In genomic region chr9:26893030-26893676, GRCh38 we compare ENCODE assay signal across 8 cellular contexts. TPM values are rescaled to one million over a fixed set of nuclear protein-coding genes. Genes with fewer than 3 reads are reported as not detected.
DNase-seq lines count a peak whose midpoint lies in the region; ATAC-seq, FAIRE-seq and TF ChIP-seq lines count a peak whose summit lies in the region.

No MANE protein-coding gene starts in this region.

- CTCF ChIA-PET in A549 (lab: Yijun Ruan, JAX) (interaction anchor here (4.7 kb wide), 1 partner anchor 82 kb away, joined by 24 read pairs; no protein-coding TSS in a partner anchor), HEK293 (lab: Yijun Ruan, JAX) (interaction anchor here (0.7 kb wide), 1 partner anchor 61 kb away, joined by 3 read pairs; no protein-coding TSS in a partner anchor)

- no peaks in the 10 kb centered on the region for H3K36me3 Mint-ChIP-seq in brain

- POLR2A ChIA-PET in A549 (lab: Yijun Ruan, JAX): interaction anchor here (1.3 to 1.9 kb wide), 5 partner anchors 8 to 83 kb away, joined by 3 to 15 read pairs (median 5); partner anchors contain the start of genes IFT74 and PLAA
- POLR2A ChIA-PET in HEK293 (lab: Yijun Ruan, JAX): interaction anchor here (0.8 to 3.0 kb wide), 5 partner anchors 10 to 59 kb away, joined by 3 to 20 read pairs (median 3); partner anchors contain the start of gene PLAA

- H3K4me3 ChIP-seq in A549: peak overlapping the region; percentile 78
- H3K4me3 ChIP-seq in HEK293 (ENCODE audit: low read depth, low read length): peak overlapping the region; percentile 100
- peak overlapping the region; percentile 66 for H3K4me3 ChIP-seq in mucosa of descending colon

- H3K4me2 ChIP-seq in A549: peak overlapping the region; percentile 93

- peaks cover 0 to 5% (median 3%) of the 10 kb centered on the region in 5 experiments for H3K9me3 Mint-ChIP-seq in brain

- 31% methylated on average over 7 of the region's 7 CpGs for WGBS in A549 (ENCODE audit: missing lambda C conversion rate)

- no peak for FAIRE-seq in A549 (lab: Jason Lieb, UNC)

- H3K27me3 Mint-ChIP-seq in brain: peaks cover 10% of the 10 kb centered on the region

- TF ChIP-seq POLR2A in A549 (IDR thresholded peaks at IDR 0.05; ENCODE audit: low read length) (no peak), GM18505 (IDR thresholded peaks at IDR 0.05; ENCODE audit: borderline replicate concordance, extremely low read depth, insufficient read depth, insufficient read length) (no peak)

- ATAC-seq in A549 (no peak), mucosa of descending colon (no peak), HG02852 (IDR thresholded peaks at IDR 0.05; ENCODE audit: unreplicated experiment) (no peak), GM18505 (IDR thresholded peaks at IDR 0.05; ENCODE audit: unreplicated experiment) (no peak)

- no peak for TF ChIP-seq RAD21 in A549 (conservative IDR thresholded peaks at IDR 0.05 in 1 of 2, IDR thresholded peaks at IDR 0.05 in 1 of 2)

- H3K27ac ChIP-seq in A549 (peak overlapping the region; percentile 96), HEK293 (ENCODE audit: extremely low read depth, low read depth, low read length) (peak overlapping the region; percentile 94)

- peak overlapping the region; percentile 96 to 100 (median 100) for H3K27ac Mint-ChIP-seq in brain

- H3K4me3 Mint-ChIP-seq in brain: peak overlapping the region; percentile 96 to 99 (median 99)

- intact Hi-C loops in mucosa of descending colon (cut with DNase I, micrococcal nuclease): loop anchor here in 1 of 2 donors (5.0 kb wide), 1 partner anchor 54 kb away; the partner anchor contains the start of gene PLAA

- TF ChIP-seq CTCF in A549 (IDR thresholded peaks at IDR 0.05) (no peak), HEK293 (tag by site-specific recombination; IDR thresholded peaks at IDR 0.05) (no peak), brain (conservative IDR thresholded peaks at IDR 0.05) (no peak), mucosa of descending colon (IDR thresholded peaks at IDR 0.05) (no peak)

- H3K9me3 ChIP-seq in A549 (no peaks in the 10 kb centered on the region), HEK293 (ENCODE audit: control insufficient read depth, insufficient read depth, low read depth, low read length) (no peaks in the 10 kb centered on the region), mucosa of descending colon (peaks cover 8% of the 10 kb centered on the region)

- no peak for DNase-seq in A549 (ENCODE audit: low read depth in 1 of 2, low spot score in 1 of 2)
- DNase-seq in mucosa of descending colon: no peak
- DNase-seq in kidney glomerular epithelial cell (lab: John Stamatoyannopoulos, UW): no peak
- no peak for DNase-seq in ureter (ENCODE audit: low spot score)

- peaks cover 44% of the 10 kb centered on the region for H3K4me1 Mint-ChIP-seq in brain

- no peaks in the 10 kb centered on the region; a peak in 1 of 3 replicates for H3K36me3 ChIP-seq in HEK293 (ENCODE audit: control insufficient read depth in 2 of 2, insufficient read depth in 1 of 2, low read length in 2 of 2)
- H3K36me3 ChIP-seq in mucosa of descending colon (ENCODE audit: low read depth): no peaks in the 10 kb centered on the region

- TF ChIP-seq EP300 in A549 (IDR thresholded peaks at IDR 0.05): no peak

- H3K4me1 ChIP-seq in A549: peaks cover 12% of the 10 kb centered on the region
- no peaks in the 10 kb centered on the region for H3K4me1 ChIP-seq in HEK293 (ENCODE audit: control insufficient read depth, insufficient read depth, low read length)
- peaks cover 13% of the 10 kb centered on the region for H3K4me1 ChIP-seq in mucosa of descending colon (ENCODE audit: low read depth)

TF ChIP-seq in A549, 52 proteins besides CTCF, POLR2A, EP300 and RAD21:
- TF ChIP-seq PHF8 (IDR thresholded peaks at IDR 0.05; ENCODE audit: borderline replicate concordance, low read depth) (peak; percentile 2; the same call in 1 of the 2 replicates), FOSB (CRISPR knock-in tag; IDR thresholded peaks at IDR 0.05) (peak; percentile 70; the same call in 1 of the 2 replicates), HOXA7 (CRISPR knock-in tag; IDR thresholded peaks at IDR 0.05) (0 out of 2 replicates have a peak, but pooled peaks have one; percentile 27), HEYL (CRISPR knock-in tag; IDR thresholded peaks at IDR 0.05) (no peak)
TF ChIP-seq in A549: peak in this region for 3.

TF ChIP-seq in HEK293, 187 proteins besides CTCF, POLR2A, EP300 and RAD21 (continues in another document):
- TF ChIP-seq YY1 (tag by site-specific recombination; IDR thresholded peaks at IDR 0.05) (no peak), ZEB2 (tag by site-specific recombination; IDR thresholded peaks at IDR 0.05) (no peak), HOXA7 (CRISPR knock-in tag; IDR thresholded peaks at IDR 0.05; ENCODE audit: borderline replicate concordance) (no peak), ZNF623 (tag by site-specific recombination; IDR thresholded peaks at IDR 0.05) (0 out of 2 replicates have a peak, but pooled peaks have one; percentile 1), ZNF114 (tag by site-specific recombination; IDR thresholded peaks at IDR 0.05) (no peak), GLIS2 (tag by site-specific recombination; IDR thresholded peaks at IDR 0.05) (no peak), ZNF350 (tag by site-specific recombination; IDR thresholded peaks at IDR 0.05) (no peak), ZNF19 (tag by site-specific recombination; IDR thresholded peaks at IDR 0.05; ENCODE audit: low read depth) (no peak), ZNF221 (tag by site-specific recombination; IDR thresholded peaks at IDR 0.05; ENCODE audit: borderline replicate concordance) (no peak), BCL11B (tag by site-specific recombination; IDR thresholded peaks at IDR 0.05; ENCODE audit: low read depth) (no peak), OVOL3 (tag by site-specific recombination; IDR thresholded peaks at IDR 0.05) (no peak), ZNF133 (tag by site-specific recombination; IDR thresholded peaks at IDR 0.05) (no peak), ZNF514 (tag by site-specific recombination; IDR thresholded peaks at IDR 0.05) (no peak)
- TF ChIP-seq, protein P1, sequence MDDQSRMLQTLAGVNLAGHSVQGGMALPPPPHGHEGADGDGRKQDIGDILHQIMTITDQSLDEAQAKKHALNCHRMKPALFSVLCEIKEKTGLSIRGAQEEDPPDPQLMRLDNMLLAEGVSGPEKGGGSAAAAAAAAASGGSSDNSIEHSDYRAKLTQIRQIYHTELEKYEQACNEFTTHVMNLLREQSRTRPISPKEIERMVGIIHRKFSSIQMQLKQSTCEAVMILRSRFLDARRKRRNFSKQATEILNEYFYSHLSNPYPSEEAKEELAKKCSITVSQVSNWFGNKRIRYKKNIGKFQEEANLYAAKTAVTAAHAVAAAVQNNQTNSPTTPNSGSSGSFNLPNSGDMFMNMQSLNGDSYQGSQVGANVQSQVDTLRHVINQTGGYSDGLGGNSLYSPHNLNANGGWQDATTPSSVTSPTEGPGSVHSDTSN (CRISPR knock-in tag; IDR thresholded peaks at IDR 0.05): no peak
- TF ChIP-seq, protein P2, sequence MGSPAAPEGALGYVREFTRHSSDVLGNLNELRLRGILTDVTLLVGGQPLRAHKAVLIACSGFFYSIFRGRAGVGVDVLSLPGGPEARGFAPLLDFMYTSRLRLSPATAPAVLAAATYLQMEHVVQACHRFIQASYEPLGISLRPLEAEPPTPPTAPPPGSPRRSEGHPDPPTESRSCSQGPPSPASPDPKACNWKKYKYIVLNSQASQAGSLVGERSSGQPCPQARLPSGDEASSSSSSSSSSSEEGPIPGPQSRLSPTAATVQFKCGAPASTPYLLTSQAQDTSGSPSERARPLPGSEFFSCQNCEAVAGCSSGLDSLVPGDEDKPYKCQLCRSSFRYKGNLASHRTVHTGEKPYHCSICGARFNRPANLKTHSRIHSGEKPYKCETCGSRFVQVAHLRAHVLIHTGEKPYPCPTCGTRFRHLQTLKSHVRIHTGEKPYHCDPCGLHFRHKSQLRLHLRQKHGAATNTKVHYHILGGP (tag by site-specific recombination; IDR thresholded peaks at IDR 0.05): no peak
- TF ChIP-seq, protein P3, sequence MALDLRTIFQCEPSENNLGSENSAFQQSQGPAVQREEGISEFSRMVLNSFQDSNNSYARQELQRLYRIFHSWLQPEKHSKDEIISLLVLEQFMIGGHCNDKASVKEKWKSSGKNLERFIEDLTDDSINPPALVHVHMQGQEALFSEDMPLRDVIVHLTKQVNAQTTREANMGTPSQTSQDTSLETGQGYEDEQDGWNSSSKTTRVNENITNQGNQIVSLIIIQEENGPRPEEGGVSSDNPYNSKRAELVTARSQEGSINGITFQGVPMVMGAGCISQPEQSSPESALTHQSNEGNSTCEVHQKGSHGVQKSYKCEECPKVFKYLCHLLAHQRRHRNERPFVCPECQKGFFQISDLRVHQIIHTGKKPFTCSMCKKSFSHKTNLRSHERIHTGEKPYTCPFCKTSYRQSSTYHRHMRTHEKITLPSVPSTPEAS (tag by site-specific recombination; IDR thresholded peaks at IDR 0.05): no peak

RNA-seq across cellular contexts. Expression of gene CAAP1, which starts 0.6 kb away (rescaled TPM):
- polyA plus RNA-seq in A549 (2011; rRNA removed): 22.4 and 32.8 TPM in 2 replicates
- polyA plus RNA-seq in A549 (2012; cell fraction: cytosol; rRNA removed): 14.1 and 14.6 TPM in 2 replicates
- 10.3 and 12.5 TPM in 2 replicates for polyA plus RNA-seq in A549 (2012; cell fraction: nucleus; rRNA removed)
- polyA plus RNA-seq in A549 (2017; fragmentation: RNase III; extraction: RNeasy Plus Mini Kit Qiagen cat#74134 plus additional on column Dnase treatment): 21.2 to 23.7 TPM (median 23.3 TPM) in 3 replicates
- 5.3 and 6.7 TPM in 2 replicates for polyA minus RNA-seq in A549 (2011; rRNA and poly(A)+ RNA removed)
- polyA plus RNA-seq in brain (ENCODE audit: insufficient read depth, low read depth, low replicate concordance): 12.5 TPM
- total RNA-seq in mucosa of descending colon: 10 to 100 TPM; 22.2 to 34.5 (median 23.7) TPM
- 14.2 TPM for total RNA-seq in ureter

RNA-seq across cellular contexts. Expression of gene PLAA, which starts 53.9 kb away (rescaled TPM):
- 22.5 and 25.5 TPM in 2 replicates for polyA plus RNA-seq in A549 (2011; rRNA removed)
- polyA plus RNA-seq in A549 (2012; cell fraction: cytosol; rRNA removed): 11.7 and 14.0 TPM in 2 replicates
- 12.9 and 14.5 TPM in 2 replicates for polyA plus RNA-seq in A549 (2012; cell fraction: nucleus; rRNA removed)
- 37.5 to 39.8 TPM (median 38.4 TPM) in 3 replicates for polyA plus RNA-seq in A549 (2017; fragmentation: RNase III; extraction: RNeasy Plus Mini Kit Qiagen cat#74134 plus additional on column Dnase treatment)
- polyA minus RNA-seq in A549 (2011; rRNA and poly(A)+ RNA removed): 16.6 and 26.6 TPM in 2 replicates
- 26.0 TPM for polyA plus RNA-seq in brain (ENCODE audit: insufficient read depth, low read depth, low replicate concordance)
- 10 to 100 TPM; 24.8 to 28.4 (median 27.8) TPM for total RNA-seq in mucosa of descending colon
- total RNA-seq in ureter: 26.0 TPM

Comparison
In these comparisons a context has a peak if more than half of its experiments do, and no peak if none do; other contexts are left out.
1. Of the 5 proteins assayed by ChIP-seq in both HEK293 and A549: peak only in HEK293: none; only in A549: HOXA7; in both: none; in neither: 4.